Comparison of ENCODE assay signal across 8 cellular contexts in the genomic region with DNA sequence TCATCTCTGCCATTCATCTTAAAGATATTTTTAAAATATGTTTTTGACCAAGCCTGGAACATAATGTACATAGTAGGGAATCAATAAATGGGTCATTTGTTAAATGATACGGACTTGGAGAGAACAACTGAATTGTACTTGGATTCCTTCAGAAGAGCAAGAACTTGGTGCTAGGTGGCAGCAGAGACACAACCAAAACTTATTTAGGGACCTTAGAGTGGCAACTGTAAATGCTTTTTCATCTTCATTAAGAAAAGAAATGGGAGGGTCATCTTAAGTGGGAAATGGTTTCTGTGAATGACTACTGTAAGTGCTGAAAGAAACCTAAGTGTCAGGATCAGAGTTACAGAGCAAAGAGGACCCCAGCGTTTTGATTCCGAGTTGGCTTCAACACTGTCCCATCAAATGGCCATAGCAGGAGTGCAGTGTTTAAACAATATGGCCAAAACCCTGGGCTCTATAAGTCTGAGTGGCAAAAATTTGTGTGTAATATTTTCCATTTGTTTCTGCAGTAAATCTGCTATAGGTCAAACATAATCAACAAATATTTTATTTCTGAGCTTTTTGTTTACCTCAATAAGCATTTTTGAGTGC.
DNase-seq lines count a peak whose midpoint lies in the region; ATAC-seq and TF ChIP-seq lines count a peak whose summit lies in the region.

No MANE protein-coding gene starts in this region.

- WGBS in spleen, 5 donors: 51 to 68% (median 59%) methylated on average over 3 of the region's 3 CpGs

- no peaks in the 10 kb centered on the region for H3K9me3 ChIP-seq in spleen

- H3K4me3 ChIP-seq in AG10803 (ENCODE audit: low read length): no peak overlapping the region
- no peak overlapping the region for H3K4me3 ChIP-seq in HFF-Myc (replicated peaks; ENCODE audit: low read depth, low read length)
- H3K4me3 ChIP-seq in spleen: no peak overlapping the region

- no peak for TF ChIP-seq POLR2A in spleen (IDR thresholded peaks at IDR 0.05)

- peak; percentile 78 for DNase-seq in AG10803 (ENCODE audit: low read depth)
- peak; percentile 47 for DNase-seq in HFF-Myc (ENCODE audit: extremely low read depth, low read depth)
- DNase-seq in hepatic stellate cell (ENCODE audit: low spot score): peak; percentile 47
- no peak for DNase-seq in spleen
- DNase-seq in NCI-H146 treated with DMSO at 0.1 percent for 48 hours (lab: John Stamatoyannopoulos, UW; ENCODE audit: unreplicated experiment): no peak

- ATAC-seq in GM18520 (IDR thresholded peaks at IDR 0.05; ENCODE audit: unreplicated experiment) (no peak), GM18502 (IDR thresholded peaks at IDR 0.05; ENCODE audit: poor library complexity, unreplicated experiment) (no peak)

- no peaks in the 10 kb centered on the region for H3K27me3 ChIP-seq in spleen (replicated peaks in 1 of 7)

- intact Hi-C loops in spleen (cut with DNase I; ENCODE audit: low total_unique reads): loop anchor here (10.0 kb wide), 1 partner anchor 204 kb away; no protein-coding TSS in a partner anchor

- H3K27ac ChIP-seq in VCaP (no peak overlapping the region), spleen (peak overlapping the region in 3 of 8 donors; percentile 50 to 61 (median 56))

- H3K4me1 ChIP-seq in spleen: peaks cover 0 to 22% (median 9%) of the 10 kb centered on the region in 6 donors

- H3K36me3 ChIP-seq in spleen: no peaks in the 10 kb centered on the region

- peak; percentile 79 for TF ChIP-seq CTCF in AG10803 (conservative IDR thresholded peaks at IDR 0.05; ENCODE audit: low read length)
- TF ChIP-seq CTCF in HFF-Myc (IDR thresholded peaks at IDR 0.05; ENCODE audit: low read depth, low read length, missing control alignments): peak; percentile 57
- peak; percentile 86 for TF ChIP-seq CTCF in VCaP (conservative IDR thresholded peaks at IDR 0.05)
- peak in 10 of 11 experiments; percentile 22 to 63 (median 44) for TF ChIP-seq CTCF in spleen (IDR thresholded peaks at IDR 0.05 in 8 of 11, conservative IDR thresholded peaks at IDR 0.05 in 3 of 11)

Comparison
In these comparisons a context has a peak if more than half of its experiments do, and no peak if none do; other contexts are left out.
1. DNase-seq: peak in AG10803 (single experiment), HFF-Myc (single experiment) and hepatic stellate cell (single experiment); none in spleen (single experiment) and NCI-H146 treated with DMSO at 0.1 percent for 48 hours (single experiment).
2. Peak in every context shown above with its lines, with median percentiles within 50 percentile points of each other: CTCF ChIP-seq.